Comparison of ENCODE assay signal across 1 cellular context in the genomic region with DNA sequence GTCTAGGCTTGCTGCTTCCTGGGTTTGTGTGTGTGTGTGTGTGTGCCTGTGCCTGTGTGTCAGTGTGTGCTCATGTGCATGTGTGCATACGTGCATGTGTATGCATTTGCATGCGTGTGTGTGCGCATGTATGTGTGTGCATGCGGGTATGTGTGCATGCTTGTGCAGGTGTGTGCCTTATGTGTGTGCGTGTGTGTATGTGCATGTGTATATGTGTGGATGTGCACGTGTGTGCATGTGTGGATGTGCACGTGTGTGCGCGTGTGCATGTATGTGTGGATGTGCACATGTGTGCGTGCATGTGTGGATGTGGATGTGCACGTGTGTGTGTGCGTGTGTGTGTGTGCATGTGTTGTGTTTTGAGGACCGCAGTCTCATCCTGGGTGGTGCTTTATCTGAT.
TF ChIP-seq lines count a peak whose summit lies in the region.

No MANE protein-coding gene starts in this region.

TF ChIP-seq in HepG2, 621 proteins besides CTCF, POLR2A, EP300 and RAD21 (continued from another document):
- TF ChIP-seq SP1 (IDR thresholded peaks at IDR 0.05) = 0 out of 2 replicates have a peak, but pooled peaks have one; percentile 54
- TF ChIP-seq SP1 (CRISPR knock-in tag; IDR thresholded peaks at IDR 0.05) = no peak
- TF ChIP-seq ZNF207 (IDR thresholded peaks at IDR 0.05; ENCODE audit: borderline replicate concordance) = 0 out of 2 replicates have a peak, but pooled peaks have one; percentile 77
- TF ChIP-seq SOX6 (IDR thresholded peaks at IDR 0.05) = 0 out of 2 replicates have a peak, but pooled peaks have one; percentile 80
- TF ChIP-seq SOX6 (CRISPR knock-in tag; IDR thresholded peaks at IDR 0.05) = no peak
- TF ChIP-seq ARNT (IDR thresholded peaks at IDR 0.05) = no peak
- 0 out of 2 replicates have a peak, but pooled peaks have one; percentile 28 for TF ChIP-seq ZNF280B (CRISPR knock-in tag; IDR thresholded peaks at IDR 0.05; ENCODE audit: borderline replicate concordance)
- TF ChIP-seq ELF1 (CRISPR knock-in tag; IDR thresholded peaks at IDR 0.05) = no peak
- 0 out of 2 replicates have a peak, but pooled peaks have one; percentile 44 for TF ChIP-seq ZNF468 (CRISPR knock-in tag; IDR thresholded peaks at IDR 0.05)
- TF ChIP-seq ZNF558 (CRISPR knock-in tag; IDR thresholded peaks at IDR 0.05; ENCODE audit: borderline replicate concordance) = no peak
- no peak for TF ChIP-seq PHB2 (IDR thresholded peaks at IDR 0.05; ENCODE audit: partially characterized antibody)
- TF ChIP-seq MNT (IDR thresholded peaks at IDR 0.05) = peak; percentile 91
TF ChIP-seq in HepG2: peak in this region for 8.
